In genomic region chr9:122193651-122194050, GRCh38 we compare ENCODE assay signal across 1 cellular context.
TF ChIP-seq lines count a peak whose summit lies in the region.

No MANE protein-coding gene starts in this region.

TF ChIP-seq in H1, 55 proteins besides CTCF, POLR2A, EP300 and RAD21:
- no peak for TF ChIP-seq ATF3 (IDR thresholded peaks at IDR 0.05; ENCODE audit: insufficient read depth, low read depth, low read length)
